In the genomic region with DNA sequence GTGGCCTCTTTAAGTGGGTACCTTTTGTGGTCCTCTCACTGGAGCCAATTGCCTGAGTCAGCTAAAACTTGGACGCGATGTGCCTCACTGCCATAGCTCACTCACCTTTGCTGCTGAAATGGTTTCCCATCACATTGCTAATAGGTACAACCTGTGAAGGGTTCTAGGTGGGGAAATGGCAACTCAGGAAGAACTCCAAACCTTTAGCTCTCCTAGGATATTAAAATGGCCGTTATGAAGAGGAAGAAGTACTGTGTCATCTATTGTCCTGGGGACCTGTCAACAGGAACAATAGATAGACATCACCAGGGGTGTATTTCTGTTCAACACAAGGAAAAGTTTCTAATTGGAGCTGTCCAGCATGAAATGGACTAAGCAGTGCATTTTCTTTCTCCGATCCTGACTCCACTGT, we compare ENCODE assay signal across 8 cellular contexts. TPM values are rescaled to one million over a fixed set of nuclear protein-coding genes. Genes with fewer than 3 reads are reported as not detected.
A peak's percentile ranks its signal among the peaks of the same experiment; 100 is the strongest.
DNase-seq lines count a peak whose midpoint lies in the region; ATAC-seq and TF ChIP-seq lines count a peak whose summit lies in the region.

No MANE protein-coding gene starts in this region.

- H3K4me1 ChIP-seq in rectal smooth muscle tissue (ENCODE audit: control insufficient read depth, insufficient read depth, low read length), result peaks cover 16% of the 10 kb centered on the region

- TF ChIP-seq POLR2A in erythroblast (IDR thresholded peaks at IDR 0.05; ENCODE audit: low read length), result no peak

- H3K36me3 Mint-ChIP-seq in T-cell, result peaks cover 26% of the 10 kb centered on the region

- POLR2A ChIA-PET in T-cell (lab: Charles Lee), result interaction anchor here (0.5 to 1.7 kb wide), 4 partner anchors 52 to 458 kb away, joined by 5 to 10 read pairs (median 6); a partner anchor contains a TSS

- H3K4me3 ChIP-seq in GM12875 (ENCODE audit: low read depth, low read length) (peak overlapping the region; percentile 97), fibroblast of villous mesenchyme (ENCODE audit: low read depth, low read length) (peak overlapping the region; percentile 92), rectal smooth muscle tissue (ENCODE audit: low read length) (peak overlapping the region; percentile 99)

- H3K27ac ChIP-seq in rectal smooth muscle tissue (ENCODE audit: low read depth, low read length), result peak overlapping the region; percentile 99

- CTCF ChIA-PET in T-cell (lab: Charles Lee), result no interaction called here

- no peaks in the 10 kb centered on the region for H3K27me3 Mint-ChIP-seq in T-cell

- no peak overlapping the region for H3K9ac ChIP-seq in rectal smooth muscle tissue (ENCODE audit: low read length)

- DNase-seq in T-cell, result no peak
- no peak for DNase-seq in fibroblast of villous mesenchyme (ENCODE audit: low read depth)
- DNase-seq in NCI-H345 treated with DMSO at 0.1 percent for 48 hours (lab: John Stamatoyannopoulos, UW; ENCODE audit: unreplicated experiment), result no peak
- DNase-seq in erythroblast (lab: John Stamatoyannopoulos, UW), result no peak
- DNase-seq in AML-193 (lab: John Stamatoyannopoulos, UW), result no peak

- H3K9me3 Mint-ChIP-seq in T-cell, result no peaks in the 10 kb centered on the region

- H3K4me3 Mint-ChIP-seq in T-cell, result peak overlapping the region; percentile 93 to 99 (median 99)

- no peaks in the 10 kb centered on the region for H3K27me3 ChIP-seq in rectal smooth muscle tissue (ENCODE audit: control insufficient read depth, insufficient read depth, low read length)

- ATAC-seq in T-cell (replicated peaks in 1 of 4) (no peak), GM18870 (IDR thresholded peaks at IDR 0.05; ENCODE audit: unreplicated experiment) (no peak)

- peaks cover 57 to 67% (median 59%) of the 10 kb centered on the region in 3 donors for H3K4me1 Mint-ChIP-seq in T-cell

- peaks cover 21% of the 10 kb centered on the region for H3K36me3 ChIP-seq in rectal smooth muscle tissue (ENCODE audit: control insufficient read depth, insufficient read depth, low read length)

- TF ChIP-seq CTCF in GM12875 (IDR thresholded peaks at IDR 0.05; ENCODE audit: borderline replicate concordance, insufficient read depth, low read depth, low read length), result no peak
- no peak for TF ChIP-seq CTCF in fibroblast of villous mesenchyme (IDR thresholded peaks at IDR 0.05; ENCODE audit: insufficient read depth, low read depth, low read length)

- peak overlapping the region; percentile 99 to 100 for H3K27ac Mint-ChIP-seq in T-cell

RNA-seq across cellular contexts. Expression of a gene that starts 1.2 kb away (rescaled TPM):
- 100 to 1,000 TPM; 145 to 163 (median 157) TPM for total RNA-seq in T-cell
- 75.7 and 88.5 TPM in 2 replicates for total RNA-seq in fibroblast of villous mesenchyme

RNA-seq across cellular contexts. Expression of a gene that starts 5.3 kb away (rescaled TPM):
- total RNA-seq in T-cell, result 1 to 10 TPM; 2.8 to 8.9 (median 8.5) TPM
- 5.5 and 9.5 TPM in 2 replicates for total RNA-seq in fibroblast of villous mesenchyme

RNA-seq across cellular contexts. Expression of a gene that starts 40.9 kb away (rescaled TPM):
- total RNA-seq in T-cell (1 to 10 TPM in 4 of 5 donors, under 1 TPM in 1; 0.85 to 2.6 (median 1.1) TPM), fibroblast of villous mesenchyme (0.43 and 1.6 TPM in 2 replicates)

RNA-seq across cellular contexts. Expression of a gene that starts 52.7 kb away (rescaled TPM):
- 1 to 10 TPM; 5.4 to 9.1 (median 8.2) TPM for total RNA-seq in T-cell
- 11.6 and 17.7 TPM in 2 replicates for total RNA-seq in fibroblast of villous mesenchyme

RNA-seq across cellular contexts. Expression of a gene that starts 57.1 kb away (rescaled TPM):
- total RNA-seq in T-cell (100 to 1,000 TPM in 3 of 5 donors, 10 to 100 TPM in 2; 88.4 to 188 (median 104) TPM), fibroblast of villous mesenchyme (22.5 and 30.2 TPM in 2 replicates)
